ENCODE assay signal across 17 cellular contexts in the genomic region with DNA sequence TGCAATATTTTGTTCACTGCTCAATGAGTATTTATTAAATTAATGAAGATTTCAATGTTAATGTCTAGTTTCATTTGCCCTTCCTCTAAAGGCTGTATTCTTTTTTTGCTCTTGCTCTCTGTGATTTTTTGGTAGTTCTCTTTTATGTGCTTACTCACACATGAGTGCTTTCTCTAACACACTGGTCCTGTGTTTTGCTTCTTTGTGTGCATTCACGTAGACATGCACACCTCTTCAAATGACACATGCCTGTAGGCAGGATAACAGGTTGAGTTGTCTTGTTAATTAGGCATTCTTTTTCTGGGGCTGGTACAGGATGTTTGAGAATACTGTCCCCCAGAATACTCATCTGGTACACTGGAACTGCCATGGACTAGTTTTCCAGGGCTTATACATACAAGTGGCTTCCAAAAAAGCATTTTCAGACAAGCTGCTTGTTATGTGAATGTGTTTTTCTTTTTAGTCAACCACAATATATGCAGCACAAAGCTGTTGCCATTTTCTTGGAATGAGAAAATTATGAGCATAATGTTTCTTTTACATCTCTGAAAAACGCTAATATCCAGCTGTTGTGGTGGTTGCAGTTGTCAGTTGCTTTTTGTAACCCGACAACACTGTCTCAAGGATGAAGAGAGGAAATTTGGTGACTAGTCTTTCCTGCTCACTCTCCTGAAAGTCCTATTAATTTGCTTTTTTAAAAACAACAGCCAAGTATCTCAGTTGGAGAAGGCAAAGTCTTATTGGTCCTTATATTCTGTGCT.
A peak's percentile ranks its signal among the peaks of the same experiment; 100 is the strongest.
DNase-seq lines count a peak whose midpoint lies in the region; ATAC-seq and TF ChIP-seq lines count a peak whose summit lies in the region.
"Had no signal": no experiment of that assay in that cellular context is flagged by ENCODE, and none has a peak within 500 bp of the region (broad histone marks: within the 10 kb centered on the region; RNA-seq: fewer than 3 reads in every experiment).

No MANE protein-coding gene starts in this region.

- ATAC-seq in activated B cell treated with CpG ODN at 0.5 μM for 24 hours (ENCODE audit: low read depth): peak; percentile 40
- ATAC-seq: HCT116 had no signal

- H3K36me3 Mint-ChIP-seq in activated B cell treated with CpG ODN at 0.5 μM for 24 hours (ENCODE audit: low read depth): no peaks in the 10 kb centered on the region
- H3K36me3 Mint-ChIP-seq: CD4-positive, alpha-beta memory T cell had no signal

- H3K4me3 ChIP-seq in smooth muscle cell: no peak overlapping the region
- H3K4me3 ChIP-seq: GM23248, SK-N-MC had no signal

- peaks cover 14% of the 10 kb centered on the region for H4K20me1 ChIP-seq in smooth muscle cell (ENCODE audit: low read depth)

- DNase-seq in NCI-H345 (lab: John Stamatoyannopoulos, UW) (peak; percentile 6), NCI-H345 treated with DMSO at 0.1 percent for 48 hours (lab: John Stamatoyannopoulos, UW; ENCODE audit: unreplicated experiment) (no peak), GM13976 (ENCODE audit: low spot score) (peak; percentile 7), activated B cell treated with CpG ODN at 0.5 μM for 24 hours (no peak), smooth muscle cell (lab: John Stamatoyannopoulos, UW; ENCODE audit: unreplicated experiment) (no peak), DMS114 treated with DMSO at 0.1 percent for 48 hours (lab: John Stamatoyannopoulos, UW; ENCODE audit: unreplicated experiment) (no peak), dermis blood vessel endothelial cell (no peak), SKM-1 (lab: John Stamatoyannopoulos, UW; ENCODE audit: unreplicated experiment) (no peak)
- DNase-seq: AML-193; CD4-positive, alpha-beta memory T cell; GM23248; IMR-90; Kasumi-1; NCI-H524 treated with DMSO at 0.1 percent for 48 hours; T-helper 1 cell had no signal

- no peak overlapping the region for H3K4me3 Mint-ChIP-seq in activated B cell treated with CpG ODN at 0.5 μM for 24 hours
- H3K4me3 Mint-ChIP-seq: CD4-positive, alpha-beta memory T cell had no signal

- no peaks in the 10 kb centered on the region for H3K36me3 ChIP-seq in smooth muscle cell (ENCODE audit: low read depth)

- peaks cover 26% of the 10 kb centered on the region for H3K27me3 ChIP-seq in smooth muscle cell (ENCODE audit: low read depth)

- H2AFZ ChIP-seq in smooth muscle cell (ENCODE audit: low read depth): no peak overlapping the region
- H2AFZ ChIP-seq: GM23248 had no signal

- peaks cover 7% of the 10 kb centered on the region for H3F3A ChIP-seq in smooth muscle cell (ENCODE audit: low read depth)

- TF ChIP-seq CTCF in GM13976 (IDR thresholded peaks at IDR 0.05; ENCODE audit: borderline replicate concordance, control extremely low read depth, extremely low read depth, insufficient read depth, missing control alignments) (no peak), activated B cell treated with CpG ODN at 0.5 μM for 24 hours (IDR thresholded peaks at IDR 0.05) (no peak), smooth muscle cell (IDR thresholded peaks at IDR 0.05; ENCODE audit: borderline replicate concordance, insufficient read depth, poor library complexity, severe bottlenecking) (no peak)

- no peaks in the 10 kb centered on the region for H3K27me3 Mint-ChIP-seq in activated B cell treated with CpG ODN at 0.5 μM for 24 hours

- no peaks in the 10 kb centered on the region for H3K79me2 ChIP-seq in smooth muscle cell (ENCODE audit: low read depth)

- peaks cover 26% of the 10 kb centered on the region for H3K4me1 Mint-ChIP-seq in activated B cell treated with CpG ODN at 0.5 μM for 24 hours
- H3K4me1 Mint-ChIP-seq: CD4-positive, alpha-beta memory T cell had no signal

- in situ Hi-C loops in GM13976 (cut with MboI; ENCODE audit: low sequenced_read_pairs, unreplicated experiment): no loop called here

- no peak overlapping the region for H3K9ac ChIP-seq in smooth muscle cell (ENCODE audit: low read depth)
- H3K9ac ChIP-seq: GM23248 had no signal

- H3K4me2 ChIP-seq in smooth muscle cell: no peak overlapping the region

- peaks cover 7% of the 10 kb centered on the region for H3K4me1 ChIP-seq in smooth muscle cell (ENCODE audit: low read depth)

- H3K9me3 ChIP-seq in smooth muscle cell (replicated peaks; ENCODE audit: low read depth): no peaks in the 10 kb centered on the region

- 70% methylated on average over 3 of the region's 3 CpGs for WGBS in smooth muscle cell (ENCODE audit: low lambda C conversion rate)

- no peaks in the 10 kb centered on the region for H3K9me3 Mint-ChIP-seq in activated B cell treated with CpG ODN at 0.5 μM for 24 hours

- peak overlapping the region; percentile 1 for H3K27ac Mint-ChIP-seq in activated B cell treated with CpG ODN at 0.5 μM for 24 hours
- H3K27ac Mint-ChIP-seq: CD4-positive, alpha-beta memory T cell had no signal

- POLR2A ChIA-PET in activated B cell treated with CpG ODN at 0.5 μM for 24 hours (lab: Charles Lee): no interaction called here

- CTCF ChIA-PET in activated B cell treated with CpG ODN at 0.5 μM for 24 hours (lab: Charles Lee): interaction anchor here (1.2 kb wide), 1 partner anchor 190 kb away, joined by 3 read pairs; no protein-coding TSS in a partner anchor

- intact Hi-C loops in activated B cell treated with CpG ODN at 0.5 μM for 24 hours (cut with micrococcal nuclease): no loop called here

- H3K27ac ChIP-seq in smooth muscle cell (ENCODE audit: low read depth): peak overlapping the region; percentile 35
- H3K27ac ChIP-seq: GM23248, SK-N-MC had no signal

Comparison
In these comparisons a context has a peak if more than half of its experiments do, and no peak if none do; other contexts are left out.
1. DNase-seq: peak in NCI-H345 (single experiment) and GM13976 (single experiment); none in NCI-H345 treated with DMSO at 0.1 percent for 48 hours (single experiment), activated B cell treated with CpG ODN at 0.5 μM for 24 hours (single experiment), smooth muscle cell (single experiment), DMS114 treated with DMSO at 0.1 percent for 48 hours (single experiment), dermis blood vessel endothelial cell (single experiment) and SKM-1 (single experiment).